10 cellular contexts compared by ENCODE assay signal in genomic region chr4:37994569-37994968, GRCh38.
A peak's percentile ranks its signal among the peaks of the same experiment; 100 is the strongest.
DNase-seq lines count a peak whose midpoint lies in the region; ATAC-seq and TF ChIP-seq lines count a peak whose summit lies in the region.
"Had no signal": no experiment of that assay in that cellular context is flagged by ENCODE, and none has a peak within 500 bp of the region (broad histone marks: within the 10 kb centered on the region; RNA-seq: fewer than 3 reads in every experiment).

No MANE protein-coding gene starts in this region.

- peaks cover 76% of the 10 kb centered on the region for H3K79me2 ChIP-seq in MM.1S (ENCODE audit: low read length)
- peaks cover 38% of the 10 kb centered on the region for H3K79me2 ChIP-seq in parathyroid adenoma

- no peaks in the 10 kb centered on the region for H3K9me3 ChIP-seq in MM.1S (replicated peaks; ENCODE audit: insufficient read depth, low read length)
- no peaks in the 10 kb centered on the region for H3K9me3 ChIP-seq in parathyroid adenoma (ENCODE audit: control insufficient read depth, low read length)

- H3K27me3 ChIP-seq in MM.1S (replicated peaks; ENCODE audit: insufficient read depth, low read length) (no peaks in the 10 kb centered on the region), parathyroid adenoma (ENCODE audit: control insufficient read depth, insufficient read depth, low read length) (no peaks in the 10 kb centered on the region)

- H3K9me2 ChIP-seq in MM.1S (replicated peaks; ENCODE audit: insufficient read depth, low read length) = no peaks in the 10 kb centered on the region

- 0 out of 2 replicates have a peak, but pooled peaks cover 11% of the 10 kb centered on the region for H3F3A ChIP-seq in MM.1S (ENCODE audit: insufficient read depth, low read length)

- peak; percentile 76 for DNase-seq in MM.1S
- DNase-seq in GOT3 (lab: John Stamatoyannopoulos, UW) = no peak
- no peak for DNase-seq in HCEC 1CT
- DNase-seq in stimulated activated CD4-positive, alpha-beta T cell treated with anti-CD3 and anti-CD28 coated beads, Interleukin-1b, Interleukin-23, amount 100 ng/mL, for 48 hours = no peak
- DNase-seq: activated gamma-delta T cell treated with Interleukin-2 at 50 U/mL for 16 hours; effector memory CD4-positive, alpha-beta T cell had no signal

- no peaks in the 10 kb centered on the region for H3K36me3 ChIP-seq in MM.1S (replicated peaks; ENCODE audit: insufficient read depth, low read length)
- H3K36me3 ChIP-seq in parathyroid adenoma (ENCODE audit: control insufficient read depth, insufficient read depth, low read length) = no peaks in the 10 kb centered on the region

- TF ChIP-seq CTCF in MM.1S (IDR thresholded peaks at IDR 0.05; ENCODE audit: low read length) (no peak), parathyroid adenoma (IDR thresholded peaks at IDR 0.05) (no peak)

- H4K20me1 ChIP-seq in MM.1S (ENCODE audit: insufficient read depth, low read length) = no peaks in the 10 kb centered on the region

- peaks cover 18% of the 10 kb centered on the region for H3K4me1 ChIP-seq in MM.1S (ENCODE audit: low read length)
- H3K4me1 ChIP-seq in parathyroid adenoma = peaks cover 52% of the 10 kb centered on the region

- peak overlapping the region; percentile 48 for H3K9ac ChIP-seq in MM.1S (ENCODE audit: low read length)
- H3K9ac ChIP-seq in parathyroid adenoma = no peak overlapping the region

- peak overlapping the region; percentile 54 for H3K27ac ChIP-seq in MM.1S (ENCODE audit: low read length)
- peak overlapping the region; percentile 89 for H3K27ac ChIP-seq in parathyroid adenoma

- H3K4me3 ChIP-seq in MM.1S (ENCODE audit: low read length) (peak overlapping the region; percentile 32), parathyroid adenoma (ENCODE audit: low read depth, low read length) (no peak overlapping the region)

- H2AFZ ChIP-seq in MM.1S (ENCODE audit: low read length) (peak overlapping the region; percentile 13), parathyroid adenoma (no peak overlapping the region)

- ATAC-seq in GM18511 (IDR thresholded peaks at IDR 0.05; ENCODE audit: unreplicated experiment) (peak; percentile 65), GM21825 (IDR thresholded peaks at IDR 0.05; ENCODE audit: unreplicated experiment) (peak; percentile 62)
- no peak for ATAC-seq in activated CD4-positive, CD25-positive, alpha-beta regulatory T cell treated with anti-CD3 and anti-CD28 coated beads, Interleukin-2, amount 50 U/mL, for 24 hours

- H3K4me2 ChIP-seq in MM.1S (ENCODE audit: low read depth, low read length) (peak overlapping the region; percentile 93), parathyroid adenoma (ENCODE audit: low read length) (peak overlapping the region; percentile 18)

Comparison
In these comparisons a context has a peak if more than half of its experiments do, and no peak if none do; other contexts are left out.
1. ATAC-seq: peak in GM18511 (single experiment) and GM21825 (single experiment); none in activated CD4-positive, CD25-positive, alpha-beta regulatory T cell treated with anti-CD3 and anti-CD28 coated beads, Interleukin-2, amount 50 U/mL, for 24 hours (0 of 2).